ENCODE assay signal across 9 cellular contexts in genomic region chr21:33396966-33397365, GRCh38. TPM values are rescaled to one million over a fixed set of nuclear protein-coding genes. Genes with fewer than 3 reads are reported as not detected.
A peak's percentile ranks its signal among the peaks of the same experiment; 100 is the strongest.
DNase-seq lines count a peak whose midpoint lies in the region; TF ChIP-seq lines count a peak whose summit lies in the region.
"Had no signal": no experiment of that assay in that cellular context is flagged by ENCODE, and none has a peak within 500 bp of the region (broad histone marks: within the 10 kb centered on the region; RNA-seq: fewer than 3 reads in every experiment).

No MANE protein-coding gene starts in this region.

- H3K4me1 ChIP-seq in SJCRH30 (peaks cover 20% of the 10 kb centered on the region), osteoblast (ENCODE audit: insufficient read depth, low read length) (peaks cover 48% of the 10 kb centered on the region), vagina (peaks cover 10% of the 10 kb centered on the region), Karpas-422 (ENCODE audit: low read length) (peaks cover 7% of the 10 kb centered on the region)

- H3K9me2 ChIP-seq in Karpas-422 (replicated peaks; ENCODE audit: insufficient read depth, low read length), result no peaks in the 10 kb centered on the region

- TF ChIP-seq CTCF in AG10803 (conservative IDR thresholded peaks at IDR 0.05; ENCODE audit: low read length), result no peak
- TF ChIP-seq CTCF in osteoblast (IDR thresholded peaks at IDR 0.05; ENCODE audit: extremely low read depth, low read depth, low read length), result no peak
- no peak for TF ChIP-seq CTCF in vagina (IDR thresholded peaks at IDR 0.05)

- no peak overlapping the region for H3K27ac ChIP-seq in SJCRH30
- H3K27ac ChIP-seq in osteoblast (ENCODE audit: low read depth, low read length), result peak overlapping the region; percentile 87
- H3K27ac ChIP-seq in vagina, result no peak overlapping the region
- H3K27ac ChIP-seq in Karpas-422 (ENCODE audit: low read length), result no peak overlapping the region

- intact Hi-C loops in vagina (cut with DNase I), result no loop called here

- H3K4me3 ChIP-seq in AG10803 (ENCODE audit: low read length) (no peak overlapping the region), SJCRH30 (no peak overlapping the region), osteoblast (ENCODE audit: insufficient read depth, low read length) (no peak overlapping the region), vagina (no peak overlapping the region), Karpas-422 (ENCODE audit: low read length) (no peak overlapping the region)

- H3K36me3 ChIP-seq in SJCRH30 (no peaks in the 10 kb centered on the region), osteoblast (ENCODE audit: insufficient read depth, low read length) (no peaks in the 10 kb centered on the region), vagina (no peaks in the 10 kb centered on the region), Karpas-422 (ENCODE audit: insufficient read depth, low read length) (no peaks in the 10 kb centered on the region)

- H2AFZ ChIP-seq in osteoblast (ENCODE audit: low read length) (peak overlapping the region; percentile 54), Karpas-422 (ENCODE audit: low read length) (no peak overlapping the region)

- H3K9ac ChIP-seq in Karpas-422 (ENCODE audit: low read length), result no peak overlapping the region

- no peaks in the 10 kb centered on the region for H4K20me1 ChIP-seq in osteoblast (ENCODE audit: insufficient read depth, low read length)
- no peaks in the 10 kb centered on the region for H4K20me1 ChIP-seq in Karpas-422 (ENCODE audit: insufficient read depth, low read depth, low read length)

- H3K79me2 ChIP-seq in osteoblast (ENCODE audit: insufficient read depth, low read length) (no peaks in the 10 kb centered on the region), Karpas-422 (ENCODE audit: low read length) (no peaks in the 10 kb centered on the region)

- H3K27me3 ChIP-seq in SJCRH30 (no peaks in the 10 kb centered on the region), osteoblast (ENCODE audit: insufficient read depth, low read length) (no peaks in the 10 kb centered on the region), vagina (no peaks in the 10 kb centered on the region), Karpas-422 (ENCODE audit: low read length) (no peaks in the 10 kb centered on the region)

- TF ChIP-seq POLR2A in vagina (IDR thresholded peaks at IDR 0.05), result no peak

- DNase-seq in AG10803 (ENCODE audit: low read depth) (peak; percentile 85), SJCRH30 (peak; percentile 12 to 60), fibroblast of peridontal ligament (ENCODE audit: extremely low read depth) (peak; percentile 91), osteoblast (ENCODE audit: insufficient read length, low spot score, missing footprints) (peak; percentile 96), KG1 (lab: John Stamatoyannopoulos, UW) (no peak), NCI-H526 treated with DMSO at 0.1 percent for 48 hours (lab: John Stamatoyannopoulos, UW) (no peak), vagina (ENCODE audit: extremely low spot score in 2 of 2) (no peak), Karpas-422 (no peak)
- DNase-seq: trophoblast cell had no signal

- H3K9me3 ChIP-seq in SJCRH30 (replicated peaks), result no peaks in the 10 kb centered on the region
- H3K9me3 ChIP-seq in osteoblast (ENCODE audit: low read depth, low read length), result no peaks in the 10 kb centered on the region
- no peaks in the 10 kb centered on the region for H3K9me3 ChIP-seq in vagina
- H3K9me3 ChIP-seq in Karpas-422 (ENCODE audit: low read length), result no peaks in the 10 kb centered on the region

- H3K4me2 ChIP-seq in osteoblast (ENCODE audit: insufficient read depth, low read length) (peak overlapping the region; percentile 44), Karpas-422 (ENCODE audit: low read depth, low read length, poor library complexity, severe bottlenecking) (no peak overlapping the region)

RNA-seq across cellular contexts. Expression of gene IFNGR2, which starts 6.2 kb away (rescaled TPM):
- 67.1 and 71.6 TPM in 2 replicates for total RNA-seq in SJCRH30 (2014; rRNA removed; shearing (Covaris generic))
- total RNA-seq in osteoblast (60.1 and 63.1 TPM in 2 replicates), vagina (89.6 TPM)
- total RNA-seq in Karpas-422 (2014; rRNA removed; shearing (Covaris generic); ENCODE audit: low replicate concordance), result 30.4 and 52.1 TPM in 2 replicates

Comparison
In these comparisons a context has a peak if more than half of its experiments do, and no peak if none do; other contexts are left out.
1. DNase-seq: peak in AG10803 (single experiment), SJCRH30 (2 of 2), fibroblast of peridontal ligament (single experiment) and osteoblast (single experiment); none in KG1 (single experiment), NCI-H526 treated with DMSO at 0.1 percent for 48 hours (single experiment), vagina (0 of 2) and Karpas-422 (single experiment).